In the genomic region with DNA sequence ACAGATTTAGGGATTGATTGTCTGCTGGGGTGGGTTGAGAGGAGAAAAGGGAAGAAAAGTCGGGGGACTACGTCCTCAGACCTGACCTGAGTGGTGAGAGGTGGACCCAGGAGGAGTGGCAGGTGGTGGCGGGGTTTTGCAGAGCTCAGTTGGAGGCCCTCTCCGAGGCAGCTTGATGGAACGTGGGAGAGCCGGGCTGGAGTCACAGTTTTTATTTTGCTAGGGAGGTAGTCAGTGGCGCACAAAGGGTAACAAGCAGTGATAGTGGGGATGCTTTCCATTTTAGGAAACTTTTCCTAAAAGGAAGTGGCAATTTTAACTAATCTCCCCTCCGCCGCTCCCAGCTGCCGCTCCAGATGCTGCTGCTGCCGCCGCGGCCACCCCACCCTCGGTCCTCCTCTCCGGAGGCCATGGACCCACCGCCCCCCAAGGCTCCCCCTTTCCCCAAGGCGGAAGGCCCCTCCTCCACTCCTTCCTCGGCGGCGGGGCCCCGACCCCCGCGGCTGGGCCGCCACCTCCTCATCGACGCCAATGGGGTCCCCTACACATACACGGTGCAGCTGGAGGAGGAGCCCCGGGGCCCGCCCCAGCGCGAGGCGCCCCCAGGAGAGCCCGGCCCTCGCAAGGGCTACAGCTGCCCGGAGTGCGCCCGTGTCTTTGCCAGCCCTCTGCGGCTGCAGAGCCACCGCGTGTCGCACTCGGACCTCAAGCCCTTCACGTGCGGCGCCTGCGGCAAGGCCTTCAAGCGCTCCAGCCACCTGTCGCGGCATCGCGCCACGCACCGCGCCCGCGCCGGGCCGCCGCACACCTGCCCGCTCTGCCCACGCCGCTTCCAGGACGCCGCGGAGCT, we compare ENCODE assay signal across 1 cellular context.
A peak's percentile ranks its signal among the peaks of the same experiment; 100 is the strongest.
TF ChIP-seq lines count a peak whose summit lies in the region.

No MANE protein-coding gene starts in this region.

TF ChIP-seq in HCT116, 20 proteins besides CTCF, POLR2A, EP300 and RAD21:
- TF ChIP-seq MAX (IDR thresholded peaks at IDR 0.05) (peak; percentile 75), SIN3A (IDR thresholded peaks at IDR 0.05; ENCODE audit: low read depth) (0 out of 2 replicates have a peak, but pooled peaks have one; percentile 56), YY1 (IDR thresholded peaks at IDR 0.05; ENCODE audit: extremely low read depth, insufficient replicate concordance, low read depth, low read length) (no peak), ZFX (IDR thresholded peaks at IDR 0.05) (peak; percentile 82), SP1 (IDR thresholded peaks at IDR 0.05; ENCODE audit: low read depth) (no peak), TCF7L2 (IDR thresholded peaks at IDR 0.05; ENCODE audit: borderline replicate concordance, extremely low read depth, insufficient read depth, insufficient read length) (peak; percentile 45), POLR2AphosphoS5 (IDR thresholded peaks at IDR 0.05; ENCODE audit: low read depth, low read length) (peak; percentile 53)
